In genomic region chr1:82015444-82015843, GRCh38 we compare ENCODE assay signal across 21 cellular contexts.
DNase-seq lines count a peak whose midpoint lies in the region; ATAC-seq and TF ChIP-seq lines count a peak whose summit lies in the region.
"Had no signal": no experiment of that assay in that cellular context is flagged by ENCODE, and none has a peak within 500 bp of the region (broad histone marks: within the 10 kb centered on the region; RNA-seq: fewer than 3 reads in every experiment).

No MANE protein-coding gene starts in this region.

- no peak for TF ChIP-seq CTCF in HCT116 (IDR thresholded peaks at IDR 0.05 in 2 of 3, conservative IDR thresholded peaks at IDR 0.05 in 1 of 3; ENCODE audit: borderline replicate concordance in 1 of 3, insufficient read depth in 1 of 3, low read depth in 2 of 3, low read length in 2 of 3)
- TF ChIP-seq CTCF in OCI-LY7 (conservative IDR thresholded peaks at IDR 0.05; ENCODE audit: low read length): peak; percentile 33; the same call in 1 of the 2 replicates
- no peak for TF ChIP-seq CTCF in nephron progenitor cell (IDR thresholded peaks at IDR 0.05)

- H2AFZ ChIP-seq in HCT116 (ENCODE audit: low read depth, low read length, poor library complexity, severe bottlenecking) (no peak overlapping the region), OCI-LY7 (ENCODE audit: low read length) (no peak overlapping the region)
- H2AFZ ChIP-seq: PC-9 had no signal

- CTCF ChIA-PET in HCT116 (lab: Charles Lee): no interaction called here
- CTCF ChIA-PET in OCI-LY7 (lab: Charles Lee; ENCODE audit: unreplicated experiment): no interaction called here

- H3K4me1 Mint-ChIP-seq in nephron progenitor cell: peaks cover 15% of the 10 kb centered on the region
- H3K4me1 Mint-ChIP-seq: CD4-positive, alpha-beta memory T cell had no signal

- TF ChIP-seq RAD21 in HCT116 (IDR thresholded peaks at IDR 0.05; ENCODE audit: low read depth): peak; percentile 14; the same call in 1 of the 2 replicates

- DNase-seq in DMS53 (lab: John Stamatoyannopoulos, UW) (peak; percentile 10), DMS53 treated with DMSO at 0.1 percent for 48 hours (lab: John Stamatoyannopoulos, UW; ENCODE audit: unreplicated experiment) (no peak), HCT116 (ENCODE audit: low read depth, low spot score) (no peak), OCI-LY7 (ENCODE audit: low spot score) (no peak), myocyte (ENCODE audit: low read depth) (peak; percentile 9), epidermal melanocyte (ENCODE audit: insufficient read length, low spot score) (no peak), nephron progenitor cell (no peak)
- DNase-seq in activated CD4-positive, CD25-positive, alpha-beta regulatory T cell treated with anti-CD3 and anti-CD28 coated beads, Interleukin-2, amount 50 U/mL, for 72 hours: no peak
- DNase-seq: BE2C; Calu3; CD4-positive, alpha-beta memory T cell; DMS79; MG63; NCI-H1092; NCI-H1694; NCI-H446; NCI-H69; PC-9 had no signal

- H3K9ac ChIP-seq in HCT116 (ENCODE audit: low read length): no peak overlapping the region

- no peaks in the 10 kb centered on the region for H3K36me3 ChIP-seq in HCT116 (ENCODE audit: control insufficient read depth in 1 of 2, insufficient read depth in 2 of 2, low read length in 2 of 2)
- no peaks in the 10 kb centered on the region for H3K36me3 ChIP-seq in OCI-LY7 (ENCODE audit: insufficient read depth, low read length)
- H3K36me3 ChIP-seq: BE2C, MG63, SJSA1 had no signal

- no TSS peak for BruUV-seq in HCT116 (replicated peaks; lab: Mats Ljungman, UMichigan)
- no TSS peak for BruUV-seq in OCI-LY7 (replicated peaks; lab: Mats Ljungman, UMichigan)

- H3K4me3 ChIP-seq in HCT116 (replicated peaks in 1 of 2; ENCODE audit: low read depth in 1 of 2, low read length in 2 of 2): no peak overlapping the region
- H3K4me3 ChIP-seq in OCI-LY7 (ENCODE audit: low read depth, low read length, poor library complexity, severe bottlenecking): no peak overlapping the region
- H3K4me3 ChIP-seq: K562, MG63, PC-9, SJSA1 had no signal

- H3K27me3 ChIP-seq in HCT116 (ENCODE audit: insufficient read depth, low read length): no peaks in the 10 kb centered on the region
- H3K27me3 ChIP-seq: BE2C, MG63, SJSA1 had no signal

- peaks cover 10% of the 10 kb centered on the region for H3K9me3 Mint-ChIP-seq in nephron progenitor cell

- H4K20me1 ChIP-seq in HCT116 (ENCODE audit: insufficient read depth) (no peaks in the 10 kb centered on the region), OCI-LY7 (ENCODE audit: insufficient read depth, low read length) (no peaks in the 10 kb centered on the region)

- POLR2A ChIA-PET in HCT116 (lab: Charles Lee): no interaction called here
- POLR2A ChIA-PET in OCI-LY7 (lab: Charles Lee): no interaction called here

- H3K27ac ChIP-seq in HCT116 (ENCODE audit: low read depth, low read length) (no peak overlapping the region), OCI-LY7 (ENCODE audit: low read depth, low read length, poor library complexity, severe bottlenecking) (no peak overlapping the region)
- H3K27ac ChIP-seq: 22Rv1, PC-9, SJSA1 had no signal

- H3K4me1 ChIP-seq in HCT116 (ENCODE audit: control insufficient read depth in 1 of 2, insufficient read depth in 2 of 2, low read length in 2 of 2) (no peaks in the 10 kb centered on the region), OCI-LY7 (ENCODE audit: insufficient read depth, low read length, poor library complexity, severe bottlenecking) (no peaks in the 10 kb centered on the region)
- H3K4me1 ChIP-seq: BE2C, SJSA1 had no signal

- no peaks in the 10 kb centered on the region for H3K79me2 ChIP-seq in HCT116 (ENCODE audit: insufficient read depth, low read length)
- H3K79me2 ChIP-seq in OCI-LY7 (ENCODE audit: insufficient read depth, low read depth, low read length): no peaks in the 10 kb centered on the region

- no peaks in the 10 kb centered on the region for H3K9me3 ChIP-seq in HCT116 (ENCODE audit: control insufficient read depth in 1 of 2, insufficient read depth in 1 of 2, low read depth in 1 of 2, low read length in 2 of 2)
- no peaks in the 10 kb centered on the region for H3K9me3 ChIP-seq in OCI-LY7 (ENCODE audit: low read length)
- H3K9me3 ChIP-seq: BE2C, MG63, SJSA1 had no signal

- H3K27me3 Mint-ChIP-seq in nephron progenitor cell (ENCODE audit: low read depth, poor library complexity): no peaks in the 10 kb centered on the region
- H3K27me3 Mint-ChIP-seq: CD4-positive, alpha-beta memory T cell had no signal

- no peak overlapping the region for H3K4me3 Mint-ChIP-seq in nephron progenitor cell
- H3K4me3 Mint-ChIP-seq: CD4-positive, alpha-beta memory T cell had no signal

- no peak for ATAC-seq in HCT116
- ATAC-seq: K562 had no signal

- intact Hi-C loops in HCT116 (cut with micrococcal nuclease) (no loop called here), OCI-LY7 (cut with micrococcal nuclease; ENCODE audit: unreplicated experiment) (no loop called here)

- RAD21 ChIA-PET in HCT116 (lab: Charles Lee; ENCODE audit: low non-redundant PET in 1 of 2, low total read pairs in 2 of 2, uncharacterized antibody in 2 of 2, unreplicated experiment in 2 of 2): no interaction called here

- no peak overlapping the region for H3K4me2 ChIP-seq in HCT116 (ENCODE audit: low read length)
- no peak overlapping the region for H3K4me2 ChIP-seq in OCI-LY7 (ENCODE audit: low read length)
- H3K4me2 ChIP-seq: PC-9 had no signal

- no peak overlapping the region for H3K27ac Mint-ChIP-seq in nephron progenitor cell
- H3K27ac Mint-ChIP-seq: CD4-positive, alpha-beta memory T cell had no signal

- H3K36me3 Mint-ChIP-seq in nephron progenitor cell (ENCODE audit: low read depth): peaks cover 4% of the 10 kb centered on the region
- H3K36me3 Mint-ChIP-seq: CD4-positive, alpha-beta memory T cell had no signal

- H3K9me2 ChIP-seq in HCT116 (ENCODE audit: insufficient read depth): no peaks in the 10 kb centered on the region
- no peaks in the 10 kb centered on the region for H3K9me2 ChIP-seq in OCI-LY7 (ENCODE audit: insufficient read depth, low read length)

- TF ChIP-seq POLR2A in HCT116 (IDR thresholded peaks at IDR 0.05; ENCODE audit: borderline replicate concordance, extremely low read depth, insufficient read depth, insufficient read length): no peak

TF ChIP-seq in HCT116, 20 proteins besides CTCF, POLR2A, EP300 and RAD21:
- TF ChIP-seq JUND (IDR thresholded peaks at IDR 0.05) (no peak), POLR2AphosphoS5 (IDR thresholded peaks at IDR 0.05; ENCODE audit: low read depth, low read length) (no peak), MAX (IDR thresholded peaks at IDR 0.05) (no peak), SRF (IDR thresholded peaks at IDR 0.05; ENCODE audit: low read depth) (no peak), FOSL1 (IDR thresholded peaks at IDR 0.05; ENCODE audit: low read depth) (no peak), ZNF274 (IDR thresholded peaks at IDR 0.05; ENCODE audit: low read depth, low read length) (no peak), EZH2phosphoT487 (IDR thresholded peaks at IDR 0.05; ENCODE audit: borderline replicate concordance) (no peak), ZFX (IDR thresholded peaks at IDR 0.05) (no peak), SP1 (IDR thresholded peaks at IDR 0.05; ENCODE audit: low read depth) (no peak), EZH2 (IDR thresholded peaks at IDR 0.05) (no peak), ELF1 (IDR thresholded peaks at IDR 0.05; ENCODE audit: borderline replicate concordance, low read depth) (no peak), TCF7L2 (IDR thresholded peaks at IDR 0.05; ENCODE audit: borderline replicate concordance, extremely low read depth, insufficient read depth, insufficient read length) (no peak), CBX3 (IDR thresholded peaks at IDR 0.05; ENCODE audit: low read depth) (no peak), YY1 (IDR thresholded peaks at IDR 0.05; ENCODE audit: extremely low read depth, insufficient replicate concordance, low read depth, low read length) (no peak)
- TF ChIP-seq, protein P1, sequence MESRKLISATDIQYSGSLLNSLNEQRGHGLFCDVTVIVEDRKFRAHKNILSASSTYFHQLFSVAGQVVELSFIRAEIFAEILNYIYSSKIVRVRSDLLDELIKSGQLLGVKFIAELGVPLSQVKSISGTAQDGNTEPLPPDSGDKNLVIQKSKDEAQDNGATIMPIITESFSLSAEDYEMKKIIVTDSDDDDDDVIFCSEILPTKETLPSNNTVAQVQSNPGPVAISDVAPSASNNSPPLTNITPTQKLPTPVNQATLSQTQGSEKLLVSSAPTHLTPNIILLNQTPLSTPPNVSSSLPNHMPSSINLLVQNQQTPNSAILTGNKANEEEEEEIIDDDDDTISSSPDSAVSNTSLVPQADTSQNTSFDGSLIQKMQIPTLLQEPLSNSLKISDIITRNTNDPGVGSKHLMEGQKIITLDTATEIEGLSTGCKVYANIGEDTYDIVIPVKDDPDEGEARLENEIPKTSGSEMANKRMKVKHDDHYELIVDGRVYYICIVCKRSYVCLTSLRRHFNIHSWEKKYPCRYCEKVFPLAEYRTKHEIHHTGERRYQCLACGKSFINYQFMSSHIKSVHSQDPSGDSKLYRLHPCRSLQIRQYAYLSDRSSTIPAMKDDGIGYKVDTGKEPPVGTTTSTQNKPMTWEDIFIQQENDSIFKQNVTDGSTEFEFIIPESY (IDR thresholded peaks at IDR 0.05; ENCODE audit: extremely low read depth, insufficient replicate concordance, low read length): no peak

Comparison
In these comparisons a context has a peak if more than half of its experiments do, and no peak if none do; other contexts are left out.
1. DNase-seq: peak in DMS53 (single experiment) and myocyte (single experiment); none in DMS53 treated with DMSO at 0.1 percent for 48 hours (single experiment), HCT116 (single experiment), OCI-LY7 (single experiment), activated CD4-positive, CD25-positive, alpha-beta regulatory T cell treated with anti-CD3 and anti-CD28 coated beads, Interleukin-2, amount 50 U/mL, for 72 hours (single experiment), epidermal melanocyte (single experiment) and nephron progenitor cell (single experiment).